In the genomic region with DNA sequence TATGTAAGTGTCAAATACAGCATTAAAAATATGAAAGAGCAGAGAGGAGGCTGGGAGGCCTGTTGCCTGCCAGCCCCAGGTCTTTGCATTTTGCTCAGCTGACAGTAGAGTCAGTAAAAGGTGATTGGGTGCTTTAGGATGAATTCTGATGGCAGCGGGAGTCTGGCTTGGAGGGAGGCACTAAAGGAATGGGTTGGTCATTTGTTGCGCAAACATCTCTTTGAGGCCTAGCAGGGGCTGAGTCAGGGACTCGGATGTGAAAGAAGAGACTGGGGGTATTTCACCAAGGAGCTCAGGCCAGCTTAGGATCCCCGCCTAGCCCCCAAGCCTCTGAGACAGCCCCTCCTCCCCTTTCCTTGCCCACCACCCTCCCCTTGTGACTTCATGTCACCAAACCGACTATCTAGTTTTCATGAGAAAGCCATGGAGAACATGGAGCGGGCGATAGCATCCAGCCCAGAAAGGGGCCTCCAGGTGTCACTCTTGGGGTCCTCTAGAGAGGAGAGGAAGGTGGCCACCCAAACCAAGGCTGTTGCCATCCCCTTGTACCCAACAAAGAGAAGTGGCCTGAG, we compare ENCODE assay signal across 12 cellular contexts. TPM values are rescaled to one million over a fixed set of nuclear protein-coding genes. Genes with fewer than 3 reads are reported as not detected.
DNase-seq lines count a peak whose midpoint lies in the region; ATAC-seq, FAIRE-seq and TF ChIP-seq lines count a peak whose summit lies in the region.
"Had no signal": no experiment of that assay in that cellular context is flagged by ENCODE, and none has a peak within 500 bp of the region (broad histone marks: within the 10 kb centered on the region; RNA-seq: fewer than 3 reads in every experiment).

No MANE protein-coding gene starts in this region.

- ATAC-seq in pancreas = no peak

- peak overlapping the region in 1 of 2 donors; percentile 7 for H3K9ac ChIP-seq in duodenal mucosa (ENCODE audit: low read depth in 1 of 2, low read length in 2 of 2)

- peak overlapping the region; percentile 84 for H3K27ac ChIP-seq in HL-60 (replicated peaks)
- H3K27ac ChIP-seq in duodenal mucosa (ENCODE audit: low read depth, low read length) = peak overlapping the region; percentile 17
- H3K27ac ChIP-seq in pancreas = peak overlapping the region; percentile 53 to 68 (median 61)
- H3K27ac ChIP-seq: PC-9 had no signal

- peak overlapping the region; percentile 23 for H3K4me3 ChIP-seq in HL-60 (replicated peaks; ENCODE audit: insufficient read depth, low read length)
- H3K4me3 ChIP-seq in duodenal mucosa (ENCODE audit: low read depth in 1 of 2, low read length in 2 of 2) = peak overlapping the region in 1 of 2 donors; percentile 39
- peak overlapping the region in 1 of 4 donors; percentile 1 for H3K4me3 ChIP-seq in pancreas
- H3K4me3 ChIP-seq: PC-9 had no signal

- intact Hi-C loops in pancreas (cut with DNase I) = no loop called here

- H3K4me1 ChIP-seq in duodenal mucosa (ENCODE audit: control insufficient read depth in 1 of 2, insufficient read depth in 2 of 2, low read length in 2 of 2) = peaks cover 45 to 48% of the 10 kb centered on the region in 2 donors
- H3K4me1 ChIP-seq in pancreas = peaks cover 6 to 35% (median 14%) of the 10 kb centered on the region in 3 donors

- WGBS in pancreas, 2 donors = 81 to 84% methylated on average over 7 of the region's 7 CpGs

- H3K9me3 ChIP-seq in duodenal mucosa (ENCODE audit: control insufficient read depth in 1 of 2, low read length in 2 of 2) (no peaks in the 10 kb centered on the region), pancreas (no peaks in the 10 kb centered on the region)

- TF ChIP-seq CTCF in HL-60 (IDR thresholded peaks at IDR 0.05; ENCODE audit: insufficient read depth, low read length) = no peak
- TF ChIP-seq CTCF in pancreas (IDR thresholded peaks at IDR 0.05) = no peak

- no peak for FAIRE-seq in pancreas (lab: Jason Lieb, UNC)
- FAIRE-seq: colon had no signal

- H3K36me3 ChIP-seq in duodenal mucosa (ENCODE audit: control insufficient read depth in 1 of 2, insufficient read depth in 2 of 2, low read length in 2 of 2) = peaks cover 0 to 6% of the 10 kb centered on the region in 2 donors
- no peaks in the 10 kb centered on the region for H3K36me3 ChIP-seq in pancreas

- H3K27me3 ChIP-seq in HL-60 (ENCODE audit: insufficient read depth, poor library complexity, severe bottlenecking) (no peaks in the 10 kb centered on the region), duodenal mucosa (ENCODE audit: control insufficient read depth in 1 of 2, insufficient read depth in 2 of 2, low read length in 2 of 2) (no peaks in the 10 kb centered on the region), pancreas (no peaks in the 10 kb centered on the region)

- DNase-seq in HL-60 (ENCODE audit: low read depth in 1 of 2, low spot score in 1 of 2) (peak; percentile 86 to 92), RPMI7951 (ENCODE audit: low read depth) (peak; percentile 49), pancreas (no peak), NCI-H2227 treated with DMSO at 0.1 percent for 48 hours (lab: John Stamatoyannopoulos, UW) (no peak), NCI-H446 treated with DMSO at 0.1 percent for 48 hours (lab: John Stamatoyannopoulos, UW) (no peak), hypothalamus (lab: John Stamatoyannopoulos, UW) (no peak)
- DNase-seq in NK-92 treated with Interleukin-12 subunit alpha and Interleukin-12 subunit beta, amount 100 ng/mL, for 24 hours (lab: John Stamatoyannopoulos, UW) = no peak
- DNase-seq: GF-D8, Karpas-422, PC-9 had no signal

RNA-seq across cellular contexts. Expression of a gene that starts 9.7 kb away (rescaled TPM):
- 21.3 and 22.0 TPM in 2 replicates for total RNA-seq in RPMI7951 (2014; rRNA removed; shearing (Covaris generic))
- 10 to 100 TPM; 34.1 to 46.3 (median 35.0) TPM for total RNA-seq in pancreas
- 10 to 100 TPM; 81.1 to 88.8 TPM for polyA plus RNA-seq in pancreas

RNA-seq across cellular contexts. Expression of a gene that starts 24.5 kb away (rescaled TPM):
- 15.8 and 19.9 TPM in 2 replicates for total RNA-seq in RPMI7951 (2014; rRNA removed; shearing (Covaris generic))
- total RNA-seq in pancreas = 10 to 100 TPM in 4 of 6 donors, 1 to 10 TPM in 2; 4.3 to 84.4 (median 16.5) TPM
- polyA plus RNA-seq in pancreas = 10 to 100 TPM; 23.6 to 66.5 TPM

RNA-seq across cellular contexts. Expression of a gene that starts 34.6 kb away (rescaled TPM):
- 0.49 TPM in 1 of 2 replicates, not detected in the other for total RNA-seq in RPMI7951 (2014; rRNA removed; shearing (Covaris generic))
- under 1 TPM; 0.08 to 0.62 (median 0.20) TPM for total RNA-seq in pancreas
- polyA plus RNA-seq in pancreas = under 1 TPM in 1 of 2 donors, not detected in 1; 0.66 TPM

Comparison
In these comparisons a context has a peak if more than half of its experiments do, and no peak if none do; other contexts are left out.
1. DNase-seq: peak in HL-60 (2 of 2) and RPMI7951 (single experiment); none in pancreas (0 of 6), NK-92 treated with Interleukin-12 subunit alpha and Interleukin-12 subunit beta, amount 100 ng/mL, for 24 hours (single experiment), NCI-H2227 treated with DMSO at 0.1 percent for 48 hours (single experiment), NCI-H446 treated with DMSO at 0.1 percent for 48 hours (single experiment) and hypothalamus (0 of 51).
2. H3K27ac ChIP-seq: peak in every context shown above with its lines; median percentile 84 in HL-60; 61 in pancreas; 17 in duodenal mucosa.